Comparison of ENCODE assay signal across 1 cellular context in the genomic region with DNA sequence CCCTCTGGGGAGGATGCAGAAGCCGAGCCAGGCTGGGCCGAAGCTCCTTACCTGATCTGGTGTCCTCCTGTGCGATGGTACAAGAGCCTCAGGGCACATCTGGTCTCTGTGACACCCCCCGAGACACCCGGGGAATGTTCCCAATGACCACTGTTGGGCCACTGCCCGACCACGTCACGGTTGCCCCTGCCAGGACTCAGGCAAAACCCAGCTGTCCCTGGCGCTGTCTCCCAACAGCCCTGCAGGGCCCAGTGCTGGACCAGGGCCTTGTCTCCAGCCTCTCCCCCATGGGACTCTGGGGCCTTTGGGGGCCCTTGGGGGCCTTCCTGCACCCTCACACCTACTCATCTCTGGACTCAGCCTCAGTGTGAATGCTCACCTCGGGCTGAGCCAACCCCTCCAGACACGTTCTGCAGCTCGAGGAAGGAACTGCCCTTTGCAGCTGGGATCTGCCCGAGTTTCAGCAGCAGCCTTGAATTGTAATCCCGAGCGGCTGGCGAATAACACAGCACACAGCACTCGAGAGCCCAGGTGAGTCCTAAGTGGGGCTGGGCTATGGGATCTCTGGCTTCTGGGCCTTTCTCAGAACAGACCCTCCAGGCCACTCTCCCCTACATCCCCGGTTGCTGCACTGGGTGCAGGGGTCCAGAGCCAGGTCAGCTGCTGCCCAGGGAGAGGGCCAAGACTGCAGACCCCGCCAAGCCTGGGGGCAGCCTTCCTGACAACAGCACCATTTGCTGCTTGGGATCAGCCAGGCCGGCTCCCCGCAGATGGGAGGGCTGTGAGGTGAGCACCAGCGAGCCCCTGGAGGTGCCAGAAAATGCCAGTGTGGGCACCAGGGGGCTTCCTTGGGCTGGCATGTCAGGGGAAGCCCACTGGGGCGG.
TF ChIP-seq lines count a peak whose summit lies in the region.

No MANE protein-coding gene starts in this region.

TF ChIP-seq in H1, 55 proteins besides CTCF, POLR2A, EP300 and RAD21:
- TF ChIP-seq, protein P1, sequence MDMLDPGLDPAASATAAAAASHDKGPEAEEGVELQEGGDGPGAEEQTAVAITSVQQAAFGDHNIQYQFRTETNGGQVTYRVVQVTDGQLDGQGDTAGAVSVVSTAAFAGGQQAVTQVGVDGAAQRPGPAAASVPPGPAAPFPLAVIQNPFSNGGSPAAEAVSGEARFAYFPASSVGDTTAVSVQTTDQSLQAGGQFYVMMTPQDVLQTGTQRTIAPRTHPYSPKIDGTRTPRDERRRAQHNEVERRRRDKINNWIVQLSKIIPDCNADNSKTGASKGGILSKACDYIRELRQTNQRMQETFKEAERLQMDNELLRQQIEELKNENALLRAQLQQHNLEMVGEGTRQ (IDR thresholded peaks at IDR 0.05; ENCODE audit: low read length) = no peak
- no peak for TF ChIP-seq CTBP2 (IDR thresholded peaks at IDR 0.05; ENCODE audit: borderline replicate concordance, insufficient read depth, insufficient read length, low read length)
- TF ChIP-seq, protein P2, sequence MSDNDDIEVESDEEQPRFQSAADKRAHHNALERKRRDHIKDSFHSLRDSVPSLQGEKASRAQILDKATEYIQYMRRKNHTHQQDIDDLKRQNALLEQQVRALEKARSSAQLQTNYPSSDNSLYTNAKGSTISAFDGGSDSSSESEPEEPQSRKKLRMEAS (IDR thresholded peaks at IDR 0.05) = no peak
TF ChIP-seq in H1: peak in this region for 0.
